In genomic region chr12:89235189-89235993, GRCh38 we compare ENCODE assay signal across 11 cellular contexts.
DNase-seq lines count a peak whose midpoint lies in the region; ATAC-seq and TF ChIP-seq lines count a peak whose summit lies in the region.
"Had no signal": no experiment of that assay in that cellular context is flagged by ENCODE, and none has a peak within 500 bp of the region (broad histone marks: within the 10 kb centered on the region; RNA-seq: fewer than 3 reads in every experiment).

No MANE protein-coding gene starts in this region.

- peak overlapping the region; percentile 45 to 80 for H3K18ac ChIP-seq in mesenchymal stem cell (ENCODE audit: low read depth in 1 of 2, low read length in 2 of 2)

- no peak overlapping the region for H2AK5ac ChIP-seq in mesenchymal stem cell (ENCODE audit: low read length, severe bottlenecking)

- TF ChIP-seq CTCF in activated CD8-positive, alpha-beta T cell treated with anti-CD3 and anti-CD28 coated beads for 36 hours (IDR thresholded peaks at IDR 0.05), result no peak

- peak; percentile 41 for DNase-seq in SIG-M5 treated with dmso at 0.1 percent for 504 hours (lab: John Stamatoyannopoulos, UW; ENCODE audit: unreplicated experiment)
- no peak for DNase-seq in SIG-M5 (lab: John Stamatoyannopoulos, UW)
- DNase-seq in Jurkat, Clone E6-1 (ENCODE audit: low read depth, low spot score), result peak; percentile 76
- no peak for DNase-seq in activated CD8-positive, alpha-beta T cell treated with anti-CD3 and anti-CD28 coated beads for 36 hours
- DNase-seq in mesenchymal stem cell, result peak; percentile 39
- DNase-seq in hypothalamus (lab: John Stamatoyannopoulos, UW), result no peak
- DNase-seq in MG63, result no peak
- no peak for DNase-seq in DMS79 (lab: John Stamatoyannopoulos, UW)
- DNase-seq: NCI-H524, uterus had no signal

- peak overlapping the region; percentile 59 to 60 for H2BK12ac ChIP-seq in mesenchymal stem cell (ENCODE audit: low read length in 2 of 2)

- intact Hi-C loops in activated CD8-positive, alpha-beta T cell treated with anti-CD3 and anti-CD28 coated beads for 36 hours (cut with micrococcal nuclease), result no loop called here

- peaks cover 7% of the 10 kb centered on the region for H3K36me3 Mint-ChIP-seq in activated CD8-positive, alpha-beta T cell treated with anti-CD3 and anti-CD28 coated beads for 36 hours (ENCODE audit: low read depth)

- no peak overlapping the region for H2AFZ ChIP-seq in mesenchymal stem cell (ENCODE audit: low read depth, low read length)

- H3K9ac ChIP-seq in mesenchymal stem cell (ENCODE audit: low read length), result no peak overlapping the region

- no peak overlapping the region for H2BK5ac ChIP-seq in mesenchymal stem cell (ENCODE audit: low read depth, low read length, poor library complexity, severe bottlenecking)

- H4K8ac ChIP-seq in mesenchymal stem cell (ENCODE audit: low read length), result peak overlapping the region; percentile 29

- no peak overlapping the region for H2BK15ac ChIP-seq in mesenchymal stem cell (ENCODE audit: low read depth, poor library complexity, severe bottlenecking)

- H3K4me2 ChIP-seq in mesenchymal stem cell (ENCODE audit: low read length, poor library complexity, severe bottlenecking), result no peak overlapping the region

- no peak overlapping the region for H3K14ac ChIP-seq in mesenchymal stem cell (ENCODE audit: low read length in 2 of 2)

- no peak overlapping the region for H3K4me3 Mint-ChIP-seq in activated CD8-positive, alpha-beta T cell treated with anti-CD3 and anti-CD28 coated beads for 36 hours

- no peak overlapping the region for H4K91ac ChIP-seq in mesenchymal stem cell (ENCODE audit: low read length)

- H3K4me3 ChIP-seq in Jurkat, Clone E6-1 (ENCODE audit: low read length), result peak overlapping the region; percentile 23; the same call in 1 of the 2 replicates
- no peak overlapping the region for H3K4me3 ChIP-seq in mesenchymal stem cell (ENCODE audit: insufficient read depth in 1 of 2, low read depth in 1 of 2, low read length in 2 of 2)
- no peak overlapping the region for H3K4me3 ChIP-seq in MG63
- H3K4me3 ChIP-seq: uterus had no signal

- H2BK120ac ChIP-seq in mesenchymal stem cell (ENCODE audit: low read depth, low read length), result no peak overlapping the region

- H3K4me1 ChIP-seq in mesenchymal stem cell (ENCODE audit: control insufficient read depth, insufficient read depth, low read depth, low read length), result no peaks in the 10 kb centered on the region
- H3K4me1 ChIP-seq: uterus had no signal

- POLR2A ChIA-PET in activated CD8-positive, alpha-beta T cell treated with anti-CD3 and anti-CD28 coated beads for 36 hours (lab: Charles Lee), result interaction anchor here (1.0 kb wide), 1 partner anchor 9 kb away, joined by 4 read pairs; no protein-coding TSS in a partner anchor

- peak overlapping the region in 1 of 2 experiments; percentile 71 for H3K4ac ChIP-seq in mesenchymal stem cell (ENCODE audit: low read depth in 1 of 2, low read length in 2 of 2)

- H3K79me1 ChIP-seq in mesenchymal stem cell (replicated peaks; ENCODE audit: low read length, poor library complexity, severe bottlenecking), result no peaks in the 10 kb centered on the region

- H3K4me1 Mint-ChIP-seq in activated CD8-positive, alpha-beta T cell treated with anti-CD3 and anti-CD28 coated beads for 36 hours (ENCODE audit: low read depth), result peaks cover 47% of the 10 kb centered on the region

- H3K27me3 ChIP-seq in mesenchymal stem cell (ENCODE audit: control insufficient read depth in 1 of 2, insufficient read depth in 1 of 2, low read length in 2 of 2) (no peaks in the 10 kb centered on the region), MG63 (no peaks in the 10 kb centered on the region)
- H3K27me3 ChIP-seq: uterus had no signal

- peak; percentile 29 for ATAC-seq in activated CD8-positive, alpha-beta T cell treated with anti-CD3 and anti-CD28 coated beads for 36 hours
- ATAC-seq: SK-N-SH treated with all-trans-retinoic acid at 6 μM for 48 hours had no signal

- no peaks in the 10 kb centered on the region for H3K27me3 Mint-ChIP-seq in activated CD8-positive, alpha-beta T cell treated with anti-CD3 and anti-CD28 coated beads for 36 hours

- no peaks in the 10 kb centered on the region for H3K9me3 ChIP-seq in mesenchymal stem cell (ENCODE audit: control insufficient read depth, low read length)
- H3K9me3 ChIP-seq in MG63, result 0 out of 2 replicates have a peak, but pooled peaks cover 2% of the 10 kb centered on the region
- H3K9me3 ChIP-seq: uterus had no signal

- H3K27ac ChIP-seq in mesenchymal stem cell (ENCODE audit: low read length, poor library complexity, severe bottlenecking), result no peak overlapping the region
- H3K27ac ChIP-seq: uterus had no signal

- 2% methylated on average over 1 of the region's 5 CpGs for WGBS in mesenchymal stem cell

- H3K36me3 ChIP-seq in mesenchymal stem cell (ENCODE audit: control insufficient read depth in 1 of 2, insufficient read depth in 2 of 2, low read depth in 1 of 2, low read length in 2 of 2) (no peaks in the 10 kb centered on the region), MG63 (no peaks in the 10 kb centered on the region)
- H3K36me3 ChIP-seq: uterus had no signal

- H3K23ac ChIP-seq in mesenchymal stem cell (ENCODE audit: low read length in 2 of 2), result no peak overlapping the region

- CTCF ChIA-PET in activated CD8-positive, alpha-beta T cell treated with anti-CD3 and anti-CD28 coated beads for 36 hours (lab: Charles Lee), result interaction anchor here (0.8 to 1.5 kb wide), 2 partner anchors 9 to 110 kb away, joined by 3 to 7 read pairs; no protein-coding TSS in a partner anchor

- H3K27ac Mint-ChIP-seq in activated CD8-positive, alpha-beta T cell treated with anti-CD3 and anti-CD28 coated beads for 36 hours, result peak overlapping the region; percentile 59

- H3K9me3 Mint-ChIP-seq in activated CD8-positive, alpha-beta T cell treated with anti-CD3 and anti-CD28 coated beads for 36 hours, result peaks cover 9% of the 10 kb centered on the region

Comparison
In these comparisons a context has a peak if more than half of its experiments do, and no peak if none do; other contexts are left out.
1. DNase-seq: peak in SIG-M5 treated with dmso at 0.1 percent for 504 hours (single experiment), Jurkat, Clone E6-1 (single experiment) and mesenchymal stem cell (single experiment); none in SIG-M5 (single experiment), activated CD8-positive, alpha-beta T cell treated with anti-CD3 and anti-CD28 coated beads for 36 hours (single experiment), hypothalamus (0 of 51), MG63 (single experiment) and DMS79 (single experiment).